Comparison of ENCODE assay signal across 8 cellular contexts in the genomic region with DNA sequence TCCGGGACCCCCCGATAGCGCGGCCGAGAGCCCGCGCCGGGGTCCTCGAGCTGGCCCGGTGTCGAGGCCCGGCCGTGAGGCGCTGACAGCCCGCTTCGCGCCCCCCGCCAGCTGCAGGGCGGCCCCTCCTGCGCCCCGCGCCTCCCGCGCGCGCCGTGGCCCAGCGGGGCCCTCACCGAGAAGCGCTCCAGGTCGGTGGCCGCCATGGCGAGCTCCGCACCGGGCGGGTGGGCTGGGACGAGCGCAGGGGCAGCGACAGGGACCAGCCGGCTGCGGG. TPM values are rescaled to one million over a fixed set of nuclear protein-coding genes. Genes with fewer than 3 reads are reported as not detected.
DNase-seq lines count a peak whose midpoint lies in the region; ATAC-seq and TF ChIP-seq lines count a peak whose summit lies in the region.

No MANE protein-coding gene starts in this region.

- H3K27me3 ChIP-seq in kidney epithelial cell (ENCODE audit: control insufficient read depth, insufficient read depth, low read length) (no peaks in the 10 kb centered on the region), thyroid gland (no peaks in the 10 kb centered on the region)

- no peak for TF ChIP-seq POLR2A in thyroid gland (IDR thresholded peaks at IDR 0.05)

- DNase-seq in HFF-Myc (ENCODE audit: extremely low read depth, low read depth) (no peak), astrocyte of the cerebellum (ENCODE audit: low read depth) (no peak), kidney epithelial cell (ENCODE audit: low read depth) (no peak), thyroid gland (no peak), cerebellar cortex (ENCODE audit: low spot score) (no peak), H4 (ENCODE audit: low spot score) (no peak), osteocyte (ENCODE audit: extremely low spot score, unreplicated experiment) (no peak)

- intact Hi-C loops in thyroid gland (cut with DNase I): no loop called here

- H3K4me3 Mint-ChIP-seq in osteocyte (ENCODE audit: unreplicated experiment): no peak overlapping the region

- in situ Hi-C loops in astrocyte of the cerebellum (cut with HindIII; ENCODE audit: low sequenced_read_pairs): no loop called here

- H3K36me3 ChIP-seq in kidney epithelial cell (ENCODE audit: control insufficient read depth, insufficient read depth, low read length) (no peaks in the 10 kb centered on the region), thyroid gland (no peaks in the 10 kb centered on the region)

- no peak for ATAC-seq in HG03097 (IDR thresholded peaks at IDR 0.05; ENCODE audit: low FRiP score, unreplicated experiment)

- H3K4me1 Mint-ChIP-seq in osteocyte (ENCODE audit: unreplicated experiment): peaks cover 31% of the 10 kb centered on the region

- H3K27ac ChIP-seq in thyroid gland: peak overlapping the region; percentile 37 to 87 (median 85)

- peak overlapping the region; percentile 65 for H3K4me3 ChIP-seq in HFF-Myc (replicated peaks; ENCODE audit: low read depth, low read length)
- H3K4me3 ChIP-seq in astrocyte of the cerebellum (ENCODE audit: low read depth, low read length): peak overlapping the region; percentile 69
- peak overlapping the region; percentile 85 for H3K4me3 ChIP-seq in kidney epithelial cell (ENCODE audit: low read depth, low read length)
- H3K4me3 ChIP-seq in thyroid gland (replicated peaks in 1 of 3): peak overlapping the region; percentile 48 to 64 (median 57)

- 0% methylated on average over 4 of the region's 41 CpGs; no CpG with 5 or more reads in 1 of the 2 donors for WGBS in thyroid gland, 2 donors

- H3K27me3 Mint-ChIP-seq in osteocyte (ENCODE audit: unreplicated experiment): no peaks in the 10 kb centered on the region

- peaks cover 29 to 38% of the 10 kb centered on the region in 2 donors for H3K4me1 ChIP-seq in thyroid gland

- no peaks in the 10 kb centered on the region for H3K9me3 Mint-ChIP-seq in osteocyte (ENCODE audit: unreplicated experiment)

- TF ChIP-seq CTCF in HFF-Myc (IDR thresholded peaks at IDR 0.05; ENCODE audit: low read depth, low read length, missing control alignments) (no peak), astrocyte of the cerebellum (IDR thresholded peaks at IDR 0.05; ENCODE audit: low read depth, low read length, missing control alignments) (no peak), kidney epithelial cell (IDR thresholded peaks at IDR 0.05; ENCODE audit: insufficient read depth, low read length, poor library complexity, severe bottlenecking) (no peak), thyroid gland (IDR thresholded peaks at IDR 0.05) (no peak), osteocyte (IDR thresholded peaks at IDR 0.05) (no peak)

- H3K27ac Mint-ChIP-seq in osteocyte (ENCODE audit: unreplicated experiment): no peak overlapping the region

- no peaks in the 10 kb centered on the region for H3K36me3 Mint-ChIP-seq in osteocyte (ENCODE audit: unreplicated experiment)

- H3K9me3 ChIP-seq in thyroid gland: no peaks in the 10 kb centered on the region

RNA-seq across cellular contexts. Expression of a gene that starts 0.2 kb away (rescaled TPM):
- total RNA-seq in kidney epithelial cell (68.6 and 88.7 TPM in 2 replicates), thyroid gland (10 to 100 TPM; 41.9 to 57.7 (median 46.7) TPM), osteocyte (57.9 and 60.2 TPM in 2 replicates)
- total RNA-seq in H4 (2014; rRNA removed; shearing (Covaris generic)): 30.3 and 33.7 TPM in 2 replicates

RNA-seq across cellular contexts. Expression of a gene that starts 29.6 kb away (rescaled TPM):
- 0.42 and 1.6 TPM in 2 replicates for total RNA-seq in kidney epithelial cell
- under 1 TPM in 3 of 4 donors, not detected in 1; 0.34 to 0.81 (median 0.67) TPM for total RNA-seq in thyroid gland
- total RNA-seq in H4 (2014; rRNA removed; shearing (Covaris generic)): not detected in 2 replicates
- not detected in 2 replicates for total RNA-seq in osteocyte

RNA-seq across cellular contexts. Expression of a gene that starts 36.2 kb away (rescaled TPM):
- total RNA-seq in kidney epithelial cell (0.21 and 0.89 TPM in 2 replicates), thyroid gland (1 to 10 TPM; 3.7 to 9.3 (median 4.6) TPM), osteocyte (not detected in 2 replicates)
- total RNA-seq in H4 (2014; rRNA removed; shearing (Covaris generic)): 0.08 TPM in 1 of 2 replicates, not detected in the other

RNA-seq across cellular contexts. Expression of a gene that starts 39.5 kb away (rescaled TPM):
- total RNA-seq in kidney epithelial cell (10.6 and 10.7 TPM in 2 replicates), thyroid gland (10 to 100 TPM in 2 of 4 donors, 1 to 10 TPM in 2; 8.2 to 12.2 (median 10.5) TPM), osteocyte (15.3 and 21.9 TPM in 2 replicates)
- total RNA-seq in H4 (2014; rRNA removed; shearing (Covaris generic)): 4.8 and 7.1 TPM in 2 replicates

RNA-seq across cellular contexts. Expression of a gene that starts 53.6 kb away (rescaled TPM):
- total RNA-seq in kidney epithelial cell (6.7 and 9.8 TPM in 2 replicates), thyroid gland (10 to 100 TPM in 3 of 4 donors, 1 to 10 TPM in 1; 7.6 to 21.4 (median 14.2) TPM), osteocyte (3.2 and 4.5 TPM in 2 replicates)
- total RNA-seq in H4 (2014; rRNA removed; shearing (Covaris generic)): 0.91 and 9.0 TPM in 2 replicates
